In the genomic region with DNA sequence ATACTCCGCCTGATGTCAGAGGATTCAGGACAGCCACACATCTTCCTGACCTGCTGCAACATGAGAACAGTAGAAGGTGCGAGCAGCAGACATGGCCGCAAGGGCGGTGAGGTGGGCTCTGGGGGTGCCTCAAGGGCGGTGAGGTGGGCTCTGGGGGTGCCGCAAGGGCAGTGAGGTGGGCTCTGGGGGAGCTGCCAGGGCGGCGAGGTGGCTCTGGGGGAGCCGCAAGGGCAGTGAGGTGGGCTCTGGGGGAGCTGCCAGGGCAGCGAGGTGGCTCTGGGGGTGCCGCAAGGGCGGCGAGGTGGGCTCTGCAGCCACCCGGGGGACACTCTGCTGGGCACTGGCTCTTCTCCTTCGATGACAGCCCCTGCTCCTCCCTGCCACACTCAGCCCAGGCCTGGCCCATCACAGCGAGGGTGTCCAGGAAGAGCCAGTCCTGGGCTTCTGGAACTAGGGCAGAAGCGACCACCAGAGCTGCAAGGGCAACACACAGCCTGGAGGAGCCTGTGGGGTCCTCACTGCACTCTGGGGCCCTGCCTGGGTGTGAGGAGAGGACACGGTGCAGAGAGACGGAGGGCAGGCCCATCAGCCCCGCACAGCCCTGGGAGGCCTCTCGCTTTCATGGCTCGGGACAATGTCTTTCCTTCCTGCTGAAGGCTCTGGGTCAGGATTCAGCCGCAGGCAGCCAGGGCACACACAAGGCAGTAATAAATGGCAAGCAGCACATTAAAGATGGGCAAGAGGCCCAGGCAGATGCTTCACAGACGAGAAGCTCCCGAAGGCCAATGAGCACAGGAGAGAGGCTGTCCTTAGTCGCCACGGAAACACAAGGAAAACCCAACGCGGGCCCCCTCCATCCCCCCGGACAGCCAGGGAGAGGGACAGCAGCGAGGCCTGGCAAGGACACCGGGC, we compare ENCODE assay signal across 12 cellular contexts. TPM values are rescaled to one million over a fixed set of nuclear protein-coding genes. Genes with fewer than 3 reads are reported as not detected.
DNase-seq lines count a peak whose midpoint lies in the region; ATAC-seq and TF ChIP-seq lines count a peak whose summit lies in the region.
"Had no signal": no experiment of that assay in that cellular context is flagged by ENCODE, and none has a peak within 500 bp of the region (broad histone marks: within the 10 kb centered on the region; RNA-seq: fewer than 3 reads in every experiment).

No MANE protein-coding gene starts in this region.

- H3K36me3 Mint-ChIP-seq in activated CD4-positive, alpha-beta memory T cell treated with anti-CD3 and anti-CD28 coated beads, Interleukin-2, amount 10 ng/mL, durations not matched to agents 7 days and 5 days (ENCODE audit: low read depth) = no peaks in the 10 kb centered on the region

- no peak overlapping the region for H3K9ac ChIP-seq in muscle layer of colon (ENCODE audit: low read length)

- DNase-seq in LNCaP clone FGC (ENCODE audit: low read depth) = peak; percentile 67
- DNase-seq in choroid plexus epithelial cell (ENCODE audit: low read depth) = peak; percentile 15
- DNase-seq in activated CD4-positive, alpha-beta memory T cell treated with anti-CD3 and anti-CD28 coated beads, Interleukin-2, amount 10 ng/mL, durations not matched to agents 7 days and 5 days = no peak
- no peak for DNase-seq in sciatic nerve (ENCODE audit: low spot score)
- DNase-seq: SJCRH30; stimulated activated CD4-positive, alpha-beta T cell treated with anti-CD3 and anti-CD28 coated beads, Interleukin-2, amount 100 ng/mL, for 48 hours; stimulated activated naive CD8-positive, alpha-beta T cell treated with anti-CD3 and anti-CD28 coated beads, Interleukin-15, amount 100 ng/mL, for 72 hours had no signal

- intact Hi-C loops in sciatic nerve (cut with DNase I) = loop anchor here (5.0 kb wide), 1 partner anchor 1378 kb away; no protein-coding TSS in a partner anchor

- no peak overlapping the region for H3K27ac Mint-ChIP-seq in activated CD4-positive, alpha-beta memory T cell treated with anti-CD3 and anti-CD28 coated beads, Interleukin-2, amount 10 ng/mL, durations not matched to agents 7 days and 5 days
- H3K27ac Mint-ChIP-seq: activated T-helper 1 cell treated with anti-CD3 and anti-CD28 coated beads, Interleukin-12 subunit alpha, Interleukin-12 subunit beta, Interleukin-2, Interleukin-4 antibody, amounts not matched to agents 30 ng/mL and 10 ng/mL and 1 ng/mL, durations not matched to agents 14 hours and 24 hours and 36 hours; stimulated activated naive CD8-positive, alpha-beta T cell treated with anti-CD3 and anti-CD28 coated beads, Interleukin-15, amount 100 ng/mL, for 72 hours had no signal

- POLR2A ChIA-PET in activated CD4-positive, alpha-beta memory T cell treated with anti-CD3 and anti-CD28 coated beads, Interleukin-2, amount 10 ng/mL, durations not matched to agents 7 days and 5 days (lab: Charles Lee) = no interaction called here

- H3K27me3 Mint-ChIP-seq in activated CD4-positive, alpha-beta memory T cell treated with anti-CD3 and anti-CD28 coated beads, Interleukin-2, amount 10 ng/mL, durations not matched to agents 7 days and 5 days = no peaks in the 10 kb centered on the region
- H3K27me3 Mint-ChIP-seq: stimulated activated naive CD8-positive, alpha-beta T cell treated with anti-CD3 and anti-CD28 coated beads, Interleukin-15, amount 100 ng/mL, for 72 hours had no signal

- peaks cover 11% of the 10 kb centered on the region for H3K4me1 ChIP-seq in muscle layer of colon (ENCODE audit: insufficient read depth, low read length)
- H3K4me1 ChIP-seq: SJCRH30 had no signal

- peaks cover 16% of the 10 kb centered on the region for H3K9me3 Mint-ChIP-seq in activated CD4-positive, alpha-beta memory T cell treated with anti-CD3 and anti-CD28 coated beads, Interleukin-2, amount 10 ng/mL, durations not matched to agents 7 days and 5 days

- H3K9me3 ChIP-seq in muscle layer of colon (ENCODE audit: low read length) = no peaks in the 10 kb centered on the region
- H3K9me3 ChIP-seq: neutrophil, SJCRH30 had no signal

- no peak for TF ChIP-seq CTCF in C4-2B (conservative IDR thresholded peaks at IDR 0.05)
- TF ChIP-seq CTCF in LNCaP clone FGC (IDR thresholded peaks at IDR 0.05; ENCODE audit: control insufficient read depth, extremely low read depth, insufficient read depth) = no peak
- no peak for TF ChIP-seq CTCF in choroid plexus epithelial cell (conservative IDR thresholded peaks at IDR 0.05; ENCODE audit: low read depth, low read length)

- no peak overlapping the region for H3K4me3 Mint-ChIP-seq in activated CD4-positive, alpha-beta memory T cell treated with anti-CD3 and anti-CD28 coated beads, Interleukin-2, amount 10 ng/mL, durations not matched to agents 7 days and 5 days
- H3K4me3 Mint-ChIP-seq: activated T-helper 1 cell treated with anti-CD3 and anti-CD28 coated beads, Interleukin-12 subunit alpha, Interleukin-12 subunit beta, Interleukin-2, Interleukin-4 antibody, amounts not matched to agents 30 ng/mL and 10 ng/mL and 1 ng/mL, durations not matched to agents 14 hours and 24 hours and 36 hours; stimulated activated naive CD8-positive, alpha-beta T cell treated with anti-CD3 and anti-CD28 coated beads, Interleukin-15, amount 100 ng/mL, for 72 hours had no signal

- H3K4me1 Mint-ChIP-seq in activated CD4-positive, alpha-beta memory T cell treated with anti-CD3 and anti-CD28 coated beads, Interleukin-2, amount 10 ng/mL, durations not matched to agents 7 days and 5 days = peaks cover 13% of the 10 kb centered on the region

- no peak overlapping the region for H3K4me3 ChIP-seq in LNCaP clone FGC (ENCODE audit: low read depth, low read length)
- H3K4me3 ChIP-seq in choroid plexus epithelial cell (ENCODE audit: low read depth, low read length) = no peak overlapping the region
- no peak overlapping the region for H3K4me3 ChIP-seq in muscle layer of colon (ENCODE audit: low read depth in 1 of 2, low read length in 2 of 2)
- H3K4me3 ChIP-seq: SJCRH30 had no signal

- H3K36me3 ChIP-seq in muscle layer of colon (ENCODE audit: insufficient read depth, low read length) = no peaks in the 10 kb centered on the region
- H3K36me3 ChIP-seq: neutrophil, SJCRH30 had no signal

- ATAC-seq in HG03432 (IDR thresholded peaks at IDR 0.05; ENCODE audit: unreplicated experiment) (no peak), sciatic nerve (no peak)

- CTCF ChIA-PET in activated CD4-positive, alpha-beta memory T cell treated with anti-CD3 and anti-CD28 coated beads, Interleukin-2, amount 10 ng/mL, durations not matched to agents 7 days and 5 days (lab: Charles Lee) = no interaction called here

- H3K27ac ChIP-seq in C4-2B (peak overlapping the region; percentile 34), muscle layer of colon (ENCODE audit: low read depth, low read length) (peak overlapping the region; percentile 62)
- H3K27ac ChIP-seq: neutrophil, SJCRH30 had no signal

- no peaks in the 10 kb centered on the region for H3K27me3 ChIP-seq in muscle layer of colon (ENCODE audit: control insufficient read depth in 1 of 2, insufficient read depth in 2 of 2, low read length in 2 of 2)
- H3K27me3 ChIP-seq: neutrophil, SJCRH30 had no signal

RNA-seq across cellular contexts. Expression of a gene that starts 42.5 kb away (rescaled TPM):
- 10 to 100 TPM; 17.4 to 18.2 TPM for total RNA-seq in activated CD4-positive, alpha-beta memory T cell treated with anti-CD3 and anti-CD28 coated beads, Interleukin-2, amount 10 ng/mL, durations not matched to agents 7 days and 5 days
- total RNA-seq in sciatic nerve = 11.1 TPM

Comparison
In these comparisons a context has a peak if more than half of its experiments do, and no peak if none do; other contexts are left out.
1. DNase-seq: peak in LNCaP clone FGC (single experiment) and choroid plexus epithelial cell (single experiment); none in activated CD4-positive, alpha-beta memory T cell treated with anti-CD3 and anti-CD28 coated beads, Interleukin-2, amount 10 ng/mL, durations not matched to agents 7 days and 5 days (single experiment) and sciatic nerve (single experiment).